In genomic region chr16:2976673-2977072, GRCh38 we compare ENCODE assay signal across 25 cellular contexts. TPM values are rescaled to one million over a fixed set of nuclear protein-coding genes. Genes with fewer than 3 reads are reported as not detected.
"Had no signal": no experiment of that assay in that cellular context is flagged by ENCODE, and none has a peak within 500 bp of the region (broad histone marks: within the 10 kb centered on the region; RNA-seq: fewer than 3 reads in every experiment).

No MANE protein-coding gene starts in this region.

- H3K9me3 ChIP-seq: esophagus squamous epithelium, gastroesophageal sphincter, left lung, lower lobe of right lung, pancreas, suprapubic skin, thyroid gland, upper lobe of left lung, uterus had no signal

- H3K27ac ChIP-seq: epithelial cell of prostate, esophagus squamous epithelium, gastroesophageal sphincter, left lung, lower lobe of right lung, suprapubic skin, thyroid gland, upper lobe of left lung, uterus had no signal

- H3K27ac Mint-ChIP-seq: memory B cell, mesothelial cell of epicardium, natural killer cell, progenitor cell of endocrine pancreas had no signal

- H3K4me3 Mint-ChIP-seq: memory B cell, mesothelial cell of epicardium, natural killer cell had no signal

- ATAC-seq: gastroesophageal sphincter, natural killer cell had no signal

- H3K36me3 ChIP-seq: gastroesophageal sphincter, lower lobe of right lung, pancreas, suprapubic skin, thyroid gland, upper lobe of left lung, uterus had no signal

- FAIRE-seq: endometrium, pancreas, small intestine had no signal

- DNase-seq: effector memory CD4-positive, alpha-beta T cell; esophagus squamous epithelium; foreskin fibroblast; glutamatergic neuron; islet precursor cell; left lung; natural killer cell; occipital lobe; small intestine; stimulated activated CD4-positive, alpha-beta T cell treated with anti-CD3 and anti-CD28 coated beads, Interleukin-12 subunit alpha, Interleukin-12 subunit beta, amount 100 ng/mL, for 4 hours; stimulated activated naive CD4-positive, alpha-beta T cell treated with Interleukin-2 at 50 U/mL for 16 hours; uterus had no signal

- H3K27me3 ChIP-seq: left lung, pancreas, thyroid gland, upper lobe of left lung, uterus had no signal

- H3K9me3 Mint-ChIP-seq: memory B cell, mesothelial cell of epicardium, natural killer cell had no signal

- H3K36me3 Mint-ChIP-seq: memory B cell, natural killer cell had no signal

- H3K4me3 ChIP-seq: esophagus squamous epithelium, gastroesophageal sphincter, left lung, lower lobe of right lung, pancreas, suprapubic skin, thyroid gland, upper lobe of left lung, uterus had no signal

RNA-seq across cellular contexts. Expression of gene KREMEN2, which starts 12.6 kb away (rescaled TPM):
- total RNA-seq: gastroesophageal sphincter, left lung, lower lobe of right lung, mucosa of gallbladder, occipital lobe, thyroid gland, upper lobe of left lung had no signal

RNA-seq across cellular contexts. Expression of gene CLDN9, which starts 36.0 kb away (rescaled TPM):
- total RNA-seq: esophagus squamous epithelium, occipital lobe, suprapubic skin had no signal

RNA-seq across cellular contexts. Expression of gene CLDN6, which starts 41.3 kb away (rescaled TPM):
- total RNA-seq: esophagus squamous epithelium, gastroesophageal sphincter, lower lobe of right lung, myocyte, natural killer cell, occipital lobe, suprapubic skin, thyroid gland had no signal
